6 cellular contexts compared by ENCODE assay signal in genomic region chr1:215766521-215766920, GRCh38.
"Had no signal": no experiment of that assay in that cellular context is flagged by ENCODE, and none has a peak within 500 bp of the region (broad histone marks: within the 10 kb centered on the region; RNA-seq: fewer than 3 reads in every experiment).

No MANE protein-coding gene starts in this region.

- H3K4me3 ChIP-seq: K562 had no signal

- ATAC-seq: K562 had no signal

- H3K4me3 Mint-ChIP-seq: H9 had no signal

- DNase-seq: GOT3, H9, HCEC 1CT, IMR-90, KG1 had no signal

- H3K9me3 Mint-ChIP-seq: H9 had no signal
